8 cellular contexts compared by ENCODE assay signal in the genomic region with DNA sequence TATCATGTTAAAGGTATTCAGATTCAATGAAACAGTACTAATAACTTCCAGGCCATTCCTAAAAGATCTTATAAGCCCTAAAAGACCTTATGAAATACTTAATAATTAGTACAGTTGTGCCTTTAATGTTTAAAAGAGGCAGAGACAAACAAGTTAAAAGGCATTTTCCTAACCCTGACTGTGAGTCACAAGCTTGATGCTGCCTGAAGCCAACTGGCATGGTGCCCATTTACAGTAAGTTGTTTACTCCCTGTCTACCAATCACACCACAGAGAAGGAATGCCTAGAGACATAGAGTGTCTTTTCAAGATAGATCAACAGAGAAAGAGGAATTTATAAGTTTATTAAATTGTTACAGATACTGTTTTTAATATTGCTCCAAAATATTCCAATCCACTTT. TPM values are rescaled to one million over a fixed set of nuclear protein-coding genes. Genes with fewer than 3 reads are reported as not detected.
A peak's percentile ranks its signal among the peaks of the same experiment; 100 is the strongest.
DNase-seq lines count a peak whose midpoint lies in the region; ATAC-seq, FAIRE-seq and TF ChIP-seq lines count a peak whose summit lies in the region.

No MANE protein-coding gene starts in this region.

- H3K36me3 ChIP-seq in bronchial epithelial cell (ENCODE audit: control insufficient read depth, insufficient read depth, low read length) (no peaks in the 10 kb centered on the region), liver (ENCODE audit: control insufficient read depth in 4 of 4, insufficient read depth in 3 of 4, low read depth in 1 of 4, low read length in 3 of 4) (no peaks in the 10 kb centered on the region)

- H3K27me3 ChIP-seq in CD4-positive, alpha-beta T cell (ENCODE audit: control insufficient read depth, insufficient read depth, low read length): no peaks in the 10 kb centered on the region
- H3K27me3 ChIP-seq in bronchial epithelial cell (ENCODE audit: control insufficient read depth, insufficient read depth, low read length) (no peaks in the 10 kb centered on the region), liver (ENCODE audit: control insufficient read depth in 4 of 4, insufficient read depth in 4 of 4, low read length in 3 of 4) (no peaks in the 10 kb centered on the region)

- no peak overlapping the region for H3K27ac ChIP-seq in CD4-positive, alpha-beta T cell (ENCODE audit: low read depth, low read length)
- H3K27ac ChIP-seq in liver (ENCODE audit: low read depth in 1 of 2, low read length in 2 of 2): peak overlapping the region in 1 of 2 donors; percentile 21

- H3K27ac Mint-ChIP-seq in CD4-positive, alpha-beta T cell: peak overlapping the region; percentile 82
- H3K27ac Mint-ChIP-seq in stimulated activated naive B cell treated with anti-CD40 and anti-IgM and Interleukin-4, amounts not matched to agents 10 μg/mL and 1 μg/mL and 100 μg/mL, for 72 hours: peak overlapping the region; percentile 47

- H3K9me3 ChIP-seq in CD4-positive, alpha-beta T cell (ENCODE audit: control insufficient read depth, low read length): no peaks in the 10 kb centered on the region
- no peaks in the 10 kb centered on the region for H3K9me3 ChIP-seq in liver (ENCODE audit: control insufficient read depth in 4 of 4, low read length in 3 of 4)

- peak; percentile 91 for ATAC-seq in CD4-positive, alpha-beta T cell (ENCODE audit: poor library complexity)
- no peak for ATAC-seq in stimulated activated naive B cell treated with anti-CD40 and anti-IgM and Interleukin-4, amounts not matched to agents 10 μg/mL and 1 μg/mL and 100 μg/mL, for 72 hours (replicated peaks)
- no peak for ATAC-seq in GM18873 (IDR thresholded peaks at IDR 0.05; ENCODE audit: low FRiP score, unreplicated experiment)

- H3K4me3 ChIP-seq in bronchial epithelial cell (ENCODE audit: low read depth, low read length): no peak overlapping the region
- H3K4me3 ChIP-seq in liver (ENCODE audit: low read depth in 1 of 3, low read length in 3 of 3): no peak overlapping the region

- H3K4me1 ChIP-seq in liver (ENCODE audit: control insufficient read depth in 4 of 4, insufficient read depth in 4 of 4, low read length in 3 of 4): peaks cover 13 to 62% (median 38%) of the 10 kb centered on the region in 4 donors

- H3K9ac ChIP-seq in liver (ENCODE audit: low read depth in 1 of 2, low read length in 2 of 2): no peak overlapping the region

- in situ Hi-C loops in SK-MEL-5 (cut with HindIII; ENCODE audit: low pct_unique_long_range_greater_than_20kb, low sequenced_read_pairs): no loop called here

- peak overlapping the region; percentile 54 for H3K4me3 Mint-ChIP-seq in CD4-positive, alpha-beta T cell
- H3K4me3 Mint-ChIP-seq in stimulated activated naive B cell treated with anti-CD40 and anti-IgM and Interleukin-4, amounts not matched to agents 10 μg/mL and 1 μg/mL and 100 μg/mL, for 72 hours: no peak overlapping the region

- TF ChIP-seq CTCF in CD4-positive, alpha-beta T cell (IDR thresholded peaks at IDR 0.05): no peak
- no peak for TF ChIP-seq CTCF in bronchial epithelial cell (IDR thresholded peaks at IDR 0.05; ENCODE audit: insufficient read depth, low read length, severe bottlenecking)
- TF ChIP-seq CTCF in liver (IDR thresholded peaks at IDR 0.05; ENCODE audit: low read depth, low read length, missing input control): no peak

- CTCF ChIA-PET in CD4-positive, alpha-beta T cell (lab: Charles Lee): interaction anchor here (1.6 kb wide), 1 partner anchor 48 kb away, joined by 7 read pairs; a partner anchor contains a TSS

- peak; percentile 40 to 75 (median 57) for DNase-seq in CD4-positive, alpha-beta T cell
- DNase-seq in HTR-8/SVneo (ENCODE audit: insufficient read length, low spot score) (peak; percentile 87), SK-MEL-5 (ENCODE audit: low read depth, low spot score) (peak; percentile 95), bronchial epithelial cell (ENCODE audit: low read depth) (peak; percentile 95), KG1 (lab: John Stamatoyannopoulos, UW) (no peak)
- DNase-seq in stimulated activated naive B cell treated with anti-CD40 and anti-IgM and Interleukin-4, amounts not matched to agents 10 μg/mL and 1 μg/mL and 100 μg/mL, for 72 hours: no peak

- peaks cover 85% of the 10 kb centered on the region for H3K4me1 Mint-ChIP-seq in CD4-positive, alpha-beta T cell (ENCODE audit: low read depth)
- peaks cover 27 to 49% of the 10 kb centered on the region in 2 donors for H3K4me1 Mint-ChIP-seq in stimulated activated naive B cell treated with anti-CD40 and anti-IgM and Interleukin-4, amounts not matched to agents 10 μg/mL and 1 μg/mL and 100 μg/mL, for 72 hours

- POLR2A ChIA-PET in CD4-positive, alpha-beta T cell (lab: Charles Lee): interaction anchor here (1.5 to 2.9 kb wide), 2 partner anchors 26 to 48 kb away, joined by 5 to 22 read pairs; a partner anchor contains a TSS

- TF ChIP-seq RAD21 in liver (IDR thresholded peaks at IDR 0.05): no peak

- no peaks in the 10 kb centered on the region for H3K9me3 Mint-ChIP-seq in CD4-positive, alpha-beta T cell
- H3K9me3 Mint-ChIP-seq in stimulated activated naive B cell treated with anti-CD40 and anti-IgM and Interleukin-4, amounts not matched to agents 10 μg/mL and 1 μg/mL and 100 μg/mL, for 72 hours: no peaks in the 10 kb centered on the region

- peak; percentile 78 for FAIRE-seq in HTR-8/SVneo (lab: Jason Lieb, UNC)
- FAIRE-seq in bronchial epithelial cell (lab: Jason Lieb, UNC): no peak

- H3K36me3 Mint-ChIP-seq in CD4-positive, alpha-beta T cell (ENCODE audit: low read depth): peaks cover 12% of the 10 kb centered on the region
- peaks cover 8 to 18% of the 10 kb centered on the region in 2 donors for H3K36me3 Mint-ChIP-seq in stimulated activated naive B cell treated with anti-CD40 and anti-IgM and Interleukin-4, amounts not matched to agents 10 μg/mL and 1 μg/mL and 100 μg/mL, for 72 hours

- H3K27me3 Mint-ChIP-seq in CD4-positive, alpha-beta T cell: no peaks in the 10 kb centered on the region
- no peaks in the 10 kb centered on the region for H3K27me3 Mint-ChIP-seq in stimulated activated naive B cell treated with anti-CD40 and anti-IgM and Interleukin-4, amounts not matched to agents 10 μg/mL and 1 μg/mL and 100 μg/mL, for 72 hours

- intact Hi-C loops in CD4-positive, alpha-beta T cell (cut with DNase I, micrococcal nuclease): no loop called here

TF ChIP-seq in liver, 16 proteins besides CTCF, POLR2A, EP300 and RAD21:
- TF ChIP-seq, protein P1, sequence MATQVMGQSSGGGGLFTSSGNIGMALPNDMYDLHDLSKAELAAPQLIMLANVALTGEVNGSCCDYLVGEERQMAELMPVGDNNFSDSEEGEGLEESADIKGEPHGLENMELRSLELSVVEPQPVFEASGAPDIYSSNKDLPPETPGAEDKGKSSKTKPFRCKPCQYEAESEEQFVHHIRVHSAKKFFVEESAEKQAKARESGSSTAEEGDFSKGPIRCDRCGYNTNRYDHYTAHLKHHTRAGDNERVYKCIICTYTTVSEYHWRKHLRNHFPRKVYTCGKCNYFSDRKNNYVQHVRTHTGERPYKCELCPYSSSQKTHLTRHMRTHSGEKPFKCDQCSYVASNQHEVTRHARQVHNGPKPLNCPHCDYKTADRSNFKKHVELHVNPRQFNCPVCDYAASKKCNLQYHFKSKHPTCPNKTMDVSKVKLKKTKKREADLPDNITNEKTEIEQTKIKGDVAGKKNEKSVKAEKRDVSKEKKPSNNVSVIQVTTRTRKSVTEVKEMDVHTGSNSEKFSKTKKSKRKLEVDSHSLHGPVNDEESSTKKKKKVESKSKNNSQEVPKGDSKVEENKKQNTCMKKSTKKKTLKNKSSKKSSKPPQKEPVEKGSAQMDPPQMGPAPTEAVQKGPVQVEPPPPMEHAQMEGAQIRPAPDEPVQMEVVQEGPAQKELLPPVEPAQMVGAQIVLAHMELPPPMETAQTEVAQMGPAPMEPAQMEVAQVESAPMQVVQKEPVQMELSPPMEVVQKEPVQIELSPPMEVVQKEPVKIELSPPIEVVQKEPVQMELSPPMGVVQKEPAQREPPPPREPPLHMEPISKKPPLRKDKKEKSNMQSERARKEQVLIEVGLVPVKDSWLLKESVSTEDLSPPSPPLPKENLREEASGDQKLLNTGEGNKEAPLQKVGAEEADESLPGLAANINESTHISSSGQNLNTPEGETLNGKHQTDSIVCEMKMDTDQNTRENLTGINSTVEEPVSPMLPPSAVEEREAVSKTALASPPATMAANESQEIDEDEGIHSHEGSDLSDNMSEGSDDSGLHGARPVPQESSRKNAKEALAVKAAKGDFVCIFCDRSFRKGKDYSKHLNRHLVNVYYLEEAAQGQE (IDR thresholded peaks at IDR 0.05): peak; percentile 19
- TF ChIP-seq NR2F2 (IDR thresholded peaks at IDR 0.05): no peak
- peak in 1 of 2 donors; percentile 7 for TF ChIP-seq RXRA (IDR thresholded peaks at IDR 0.05)
- TF ChIP-seq SP1 (IDR thresholded peaks at IDR 0.05): no peak
- TF ChIP-seq GABPA (IDR thresholded peaks at IDR 0.05 in 1 of 2, conservative IDR thresholded peaks at IDR 0.05 in 1 of 2): no peak
- TF ChIP-seq JUND (IDR thresholded peaks at IDR 0.05): peak; percentile 25 to 54
- TF ChIP-seq FOXA2 (IDR thresholded peaks at IDR 0.05): no peak
- no peak for TF ChIP-seq TAF1 (conservative IDR thresholded peaks at IDR 0.05)

RNA-seq across cellular contexts. Expression of a gene that starts 47.8 kb away (rescaled TPM):
- 100 to 1,000 TPM; 168 to 191 TPM for total RNA-seq in CD4-positive, alpha-beta T cell
- 11.5 and 16.0 TPM in 2 replicates for total RNA-seq in SK-MEL-5 (2014; rRNA removed; shearing (Covaris generic))
- 9.0 and 11.1 TPM in 2 replicates for polyA plus RNA-seq in SK-MEL-5 (2015; cell fraction: cytosol; rRNA removed)
- polyA plus RNA-seq in SK-MEL-5 (2015; cell fraction: nucleus; rRNA removed): 6.6 and 6.7 TPM in 2 replicates
- 35.2 and 41.9 TPM in 2 replicates for total RNA-seq in bronchial epithelial cell
- 10 to 100 TPM; 27.3 to 36.4 TPM for total RNA-seq in liver
- 10 to 100 TPM; 24.5 to 30.7 TPM for polyA plus RNA-seq in liver

Comparison
In these comparisons a context has a peak if more than half of its experiments do, and no peak if none do; other contexts are left out.
1. DNase-seq: peak in CD4-positive, alpha-beta T cell (10 of 10), HTR-8/SVneo (single experiment), SK-MEL-5 (single experiment) and bronchial epithelial cell (single experiment); none in stimulated activated naive B cell treated with anti-CD40 and anti-IgM and Interleukin-4, amounts not matched to agents 10 μg/mL and 1 μg/mL and 100 μg/mL, for 72 hours (single experiment) and KG1 (single experiment).